In genomic region chr2:227238242-227239237, GRCh38 we compare ENCODE assay signal across 8 cellular contexts.
A peak's percentile ranks its signal among the peaks of the same experiment; 100 is the strongest.
DNase-seq lines count a peak whose midpoint lies in the region; ATAC-seq and FAIRE-seq lines count a peak whose summit lies in the region.

No MANE protein-coding gene starts in this region.

- ATAC-seq in GM21526 (IDR thresholded peaks at IDR 0.05; ENCODE audit: low FRiP score, unreplicated experiment) = no peak

- peak; percentile 2 for DNase-seq in GDM1 (lab: John Stamatoyannopoulos, UW)
- DNase-seq in HCEC 1CT = peak; percentile 23
- DNase-seq in NCI-H345 treated with DMSO at 0.1 percent for 48 hours (lab: John Stamatoyannopoulos, UW; ENCODE audit: unreplicated experiment) = peak; percentile 37
- peak; percentile 12 to 40 for DNase-seq in activated CD8-positive, alpha-beta memory T cell treated with anti-CD3 and anti-CD28 coated beads for 4 hours (ENCODE audit: low read depth in 2 of 2)
- peak; percentile 77 for DNase-seq in myocyte (ENCODE audit: low read depth)
- peak; percentile 12 to 16 for DNase-seq in stimulated activated CD8-positive, alpha-beta memory T cell treated with anti-CD3 and anti-CD28 coated beads, Interleukin-7, amount 100 ng/mL, for 48 hours (ENCODE audit: extremely low read depth in 1 of 2, low read depth in 1 of 2)

- peak; percentile 90 for FAIRE-seq in endometrium (lab: Jason Lieb, UNC)

Comparison
In these comparisons a context has a peak if more than half of its experiments do, and no peak if none do; other contexts are left out.
1. DNase-seq: peak in every context shown above with its lines; median percentile 77 in myocyte; 37 in NCI-H345 treated with DMSO at 0.1 percent for 48 hours; 26 in activated CD8-positive, alpha-beta memory T cell treated with anti-CD3 and anti-CD28 coated beads for 4 hours; 23 in HCEC 1CT; 14 in stimulated activated CD8-positive, alpha-beta memory T cell treated with anti-CD3 and anti-CD28 coated beads, Interleukin-7, amount 100 ng/mL, for 48 hours; 2 in GDM1.